ENCODE assay signal across 8 cellular contexts in the genomic region with DNA sequence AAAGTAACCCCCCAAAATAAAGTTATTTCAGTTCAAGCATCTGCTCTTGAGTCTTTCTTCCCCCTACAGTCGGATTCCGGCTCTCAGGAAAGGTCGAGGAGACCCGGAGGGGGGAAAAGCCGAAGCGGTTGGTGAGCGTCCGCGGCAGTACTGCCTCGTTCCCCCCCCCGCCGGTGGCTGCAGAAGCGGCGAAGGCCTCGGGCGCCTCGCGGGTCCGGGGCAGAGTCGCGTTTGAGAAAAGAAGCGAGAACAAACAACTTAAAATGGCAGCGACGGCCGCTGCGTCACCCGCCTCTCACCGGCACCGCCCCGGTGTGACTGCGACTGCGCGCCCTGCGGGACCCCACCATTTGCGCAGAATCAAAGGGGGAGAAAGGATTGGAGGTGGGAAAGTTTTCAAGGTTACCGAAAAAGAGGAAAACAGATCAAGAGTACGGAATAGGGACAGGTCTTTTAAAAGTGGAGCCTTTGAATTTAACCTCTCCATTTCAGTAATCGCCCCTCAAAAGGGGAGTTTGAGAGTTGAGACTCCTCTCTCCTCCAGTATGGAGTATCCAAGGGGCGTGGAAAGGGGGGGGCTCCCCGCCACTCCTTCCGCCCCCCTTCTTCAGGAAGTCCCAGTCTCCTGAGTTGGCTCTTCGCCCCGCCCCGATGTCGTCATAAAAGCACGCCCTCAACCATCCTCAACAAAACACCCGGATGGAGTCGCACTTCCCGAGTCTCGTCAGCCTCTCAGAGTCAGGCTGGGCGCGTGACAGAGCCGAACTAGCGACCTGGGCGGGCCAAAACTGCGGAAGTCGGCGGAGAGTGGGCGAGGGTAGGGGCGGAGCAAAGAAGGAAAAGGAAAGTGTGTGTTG. TPM values are rescaled to one million over a fixed set of nuclear protein-coding genes. Genes with fewer than 3 reads are reported as not detected.
DNase-seq lines count a peak whose midpoint lies in the region; ATAC-seq and TF ChIP-seq lines count a peak whose summit lies in the region.

No MANE protein-coding gene starts in this region.

- intact Hi-C loops in ascending aorta (cut with DNase I) = loop anchor here (1.0 to 2.0 kb wide), 4 partner anchors 22 to 1402 kb away; partner anchors contain the start of genes ACOT13 and TDP2
- intact Hi-C loops in prostate gland (cut with DNase I) = loop anchor here (2.0 to 5.0 kb wide), 2 partner anchors 51 to 54 kb away; partner anchors contain the start of genes ACOT13, GMNN and TDP2

- H3K9me3 ChIP-seq in ascending aorta (no peaks in the 10 kb centered on the region), right atrium auricular region (no peaks in the 10 kb centered on the region), prostate gland (no peaks in the 10 kb centered on the region)

- under 1% methylated on average over 60 of the region's 60 CpGs for WGBS in prostate gland
- WGBS in urinary bladder = under 1% methylated on average over 60 of the region's 60 CpGs

- DNase-seq in NCI-H187 treated with DMSO at 0.1 percent for 48 hours (lab: John Stamatoyannopoulos, UW) = peak; percentile 94
- DNase-seq in T-helper 2 cell treated with Interferon-gamma antibody and Interleukin-4, amounts not matched to agents 5 μg/mL and 100 μg/mL, for 36 hours (ENCODE audit: low spot score) = peak; percentile 100
- DNase-seq in ascending aorta (ENCODE audit: low spot score in 2 of 2) = peak; percentile 100
- DNase-seq in right atrium auricular region (ENCODE audit: low spot score) = peak; percentile 100
- DNase-seq in prostate gland (ENCODE audit: low spot score) = peak; percentile 100

- H3K36me3 ChIP-seq in ascending aorta (peaks cover 0 to 5% of the 10 kb centered on the region in 2 donors), right atrium auricular region (peaks cover 4% of the 10 kb centered on the region), prostate gland (no peaks in the 10 kb centered on the region), urinary bladder (ENCODE audit: insufficient read depth) (peaks cover 2% of the 10 kb centered on the region)

- peaks cover 39% of the 10 kb centered on the region for H3K36me3 Mint-ChIP-seq in T-helper 2 cell treated with Interferon-gamma antibody and Interleukin-4, amounts not matched to agents 5 μg/mL and 100 μg/mL, for 36 hours (ENCODE audit: low read depth)

- peaks cover 4 to 15% of the 10 kb centered on the region in 2 donors for H3K4me1 ChIP-seq in ascending aorta
- peaks cover 0 to 37% of the 10 kb centered on the region in 2 donors for H3K4me1 ChIP-seq in right atrium auricular region
- H3K4me1 ChIP-seq in prostate gland (replicated peaks) = peaks cover 4% of the 10 kb centered on the region
- H3K4me1 ChIP-seq in urinary bladder (ENCODE audit: insufficient read depth) = peaks cover 1% of the 10 kb centered on the region

- TF ChIP-seq POLR2A in GM18505 (IDR thresholded peaks at IDR 0.05; ENCODE audit: borderline replicate concordance, extremely low read depth, insufficient read depth, insufficient read length) = peak; percentile 98
- TF ChIP-seq POLR2A in prostate gland (IDR thresholded peaks at IDR 0.05) = peak; percentile 99

- peak overlapping the region; percentile 100 for H3K4me3 Mint-ChIP-seq in T-helper 2 cell treated with Interferon-gamma antibody and Interleukin-4, amounts not matched to agents 5 μg/mL and 100 μg/mL, for 36 hours

- H3K4me1 Mint-ChIP-seq in T-helper 2 cell treated with Interferon-gamma antibody and Interleukin-4, amounts not matched to agents 5 μg/mL and 100 μg/mL, for 36 hours (ENCODE audit: low read depth) = peaks cover 26% of the 10 kb centered on the region

- H3K27ac ChIP-seq in ascending aorta = peak overlapping the region; percentile 96 to 99
- peak overlapping the region; percentile 100 for H3K27ac ChIP-seq in right atrium auricular region
- peak overlapping the region; percentile 98 to 100 for H3K27ac ChIP-seq in prostate gland
- H3K27ac ChIP-seq in urinary bladder (ENCODE audit: low read depth) = peak overlapping the region; percentile 99

- no peaks in the 10 kb centered on the region for H3K9me3 Mint-ChIP-seq in T-helper 2 cell treated with Interferon-gamma antibody and Interleukin-4, amounts not matched to agents 5 μg/mL and 100 μg/mL, for 36 hours

- H3K4me3 ChIP-seq in ascending aorta (peak overlapping the region; percentile 86 to 92), right atrium auricular region (peak overlapping the region; percentile 93 to 99), prostate gland (peak overlapping the region; percentile 87 to 97), urinary bladder (ENCODE audit: low read depth, low read length) (peak overlapping the region; percentile 99)

- no peaks in the 10 kb centered on the region for H3K27me3 Mint-ChIP-seq in T-helper 2 cell treated with Interferon-gamma antibody and Interleukin-4, amounts not matched to agents 5 μg/mL and 100 μg/mL, for 36 hours (ENCODE audit: low read depth)

- ATAC-seq in GM18505 (IDR thresholded peaks at IDR 0.05; ENCODE audit: unreplicated experiment) (peak; percentile 86), HG02970 (IDR thresholded peaks at IDR 0.05; ENCODE audit: low FRiP score, unreplicated experiment) (peak; percentile 83)

- peak overlapping the region; percentile 100 for H3K27ac Mint-ChIP-seq in T-helper 2 cell treated with Interferon-gamma antibody and Interleukin-4, amounts not matched to agents 5 μg/mL and 100 μg/mL, for 36 hours

- H3K27me3 ChIP-seq in ascending aorta (no peaks in the 10 kb centered on the region), right atrium auricular region (no peaks in the 10 kb centered on the region), prostate gland (replicated peaks; ENCODE audit: insufficient read depth) (no peaks in the 10 kb centered on the region)

- peak in 1 of 3 experiments; percentile 11 for TF ChIP-seq CTCF in ascending aorta (IDR thresholded peaks at IDR 0.05)
- TF ChIP-seq CTCF in right atrium auricular region (IDR thresholded peaks at IDR 0.05) = no peak
- TF ChIP-seq CTCF in prostate gland (IDR thresholded peaks at IDR 0.05) = peak in 1 of 4 experiments; percentile 6

RNA-seq across cellular contexts. Expression of gene C6orf62, which starts 1.9 kb away (rescaled TPM):
- total RNA-seq in ascending aorta (29.6 TPM), right atrium auricular region (10 to 100 TPM; 24.0 to 47.4 TPM), prostate gland (100 to 1,000 TPM in 1 of 2 donors, 10 to 100 TPM in 1; 95.1 to 115 TPM), urinary bladder (85.8 TPM)
- polyA plus RNA-seq in urinary bladder = 38.1 TPM

RNA-seq across cellular contexts. Expression of gene GMNN, which starts 53.9 kb away (rescaled TPM):
- total RNA-seq in ascending aorta (8.1 TPM), right atrium auricular region (1 to 10 TPM; 4.0 to 4.2 TPM), prostate gland (100 to 1,000 TPM in 1 of 2 donors, 1 to 10 TPM in 1; 9.0 to 129 TPM), urinary bladder (44.7 TPM)
- 15.4 TPM for polyA plus RNA-seq in urinary bladder

RNA-seq across cellular contexts. Expression of gene ACOT13, which starts 54.0 kb away (rescaled TPM):
- total RNA-seq in ascending aorta (3.1 TPM), right atrium auricular region (10 to 100 TPM; 12.0 to 19.9 TPM), prostate gland (10 to 100 TPM in 1 of 2 donors, 1 to 10 TPM in 1; 8.8 to 15.9 TPM), urinary bladder (8.7 TPM)
- polyA plus RNA-seq in urinary bladder = 12.0 TPM

RNA-seq across cellular contexts. Expression of gene TDP2, which starts 54.1 kb away (rescaled TPM):
- 5.6 TPM for total RNA-seq in ascending aorta
- total RNA-seq in right atrium auricular region = 10 to 100 TPM; 18.5 to 22.2 TPM
- total RNA-seq in prostate gland = 100 to 1,000 TPM in 1 of 2 donors, 10 to 100 TPM in 1; 46.1 to 126 TPM
- 42.2 TPM for total RNA-seq in urinary bladder
- 29.7 TPM for polyA plus RNA-seq in urinary bladder

Comparison
In these comparisons a context has a peak if more than half of its experiments do, and no peak if none do; other contexts are left out.
1. Peak in every context shown above with its lines: DNase-seq, ATAC-seq, H3K4me3 ChIP-seq and H3K27ac ChIP-seq.